Comparison of ENCODE assay signal across 8 cellular contexts in the genomic region with DNA sequence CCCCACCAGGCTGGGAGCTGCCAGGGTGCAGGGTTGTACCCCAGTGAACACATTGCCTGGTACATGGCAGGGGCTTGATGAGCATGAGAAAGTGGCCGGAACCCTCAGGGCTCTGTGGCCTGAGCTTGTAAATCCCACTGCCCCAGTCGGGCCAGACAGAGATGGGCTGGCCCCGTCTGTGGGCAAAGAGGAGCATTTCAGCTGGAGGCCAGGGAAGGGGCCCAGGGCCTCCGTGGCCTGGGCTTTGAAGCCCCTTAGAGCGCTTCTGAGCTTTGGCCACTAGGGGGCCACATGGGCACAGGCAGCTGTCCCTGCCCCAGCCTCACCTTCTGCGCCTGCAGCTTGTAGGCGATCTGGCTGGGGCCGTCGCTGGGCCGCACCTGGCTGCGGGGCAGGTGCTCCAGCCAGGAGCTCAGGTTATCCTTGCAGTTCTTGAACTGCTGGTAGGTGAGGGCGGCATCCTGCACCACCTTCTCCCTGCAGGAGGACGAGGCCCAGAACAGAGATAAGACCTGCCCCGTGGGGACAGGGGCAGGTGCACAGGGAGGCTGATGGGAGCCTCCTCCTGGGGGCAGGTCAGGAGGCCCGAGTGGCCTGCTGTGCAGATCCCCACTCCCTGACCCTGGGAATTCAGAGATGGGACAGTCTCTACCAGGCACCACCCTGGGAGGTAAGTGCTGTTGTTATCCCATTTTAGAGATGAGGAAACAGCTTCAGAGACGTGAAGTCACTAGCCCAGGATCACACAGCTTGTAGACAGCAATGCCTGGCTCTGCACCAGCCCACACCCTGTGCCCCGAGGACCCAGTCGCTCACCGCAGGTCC. TPM values are rescaled to one million over a fixed set of nuclear protein-coding genes. Genes with fewer than 3 reads are reported as not detected.
A peak's percentile ranks its signal among the peaks of the same experiment; 100 is the strongest.
DNase-seq lines count a peak whose midpoint lies in the region; ATAC-seq and TF ChIP-seq lines count a peak whose summit lies in the region.

No MANE protein-coding gene starts in this region.

- no peaks in the 10 kb centered on the region for H3K9me3 Mint-ChIP-seq in activated CD4-positive, alpha-beta T cell treated with anti-CD3 and anti-CD28 coated beads, Interleukin-2, amount 10 ng/mL, durations not matched to agents 7 days and 5 days

- CTCF ChIA-PET in activated CD4-positive, alpha-beta T cell treated with anti-CD3 and anti-CD28 coated beads, Interleukin-2, amount 10 ng/mL, durations not matched to agents 7 days and 5 days (lab: Charles Lee), result interaction anchor here (0.6 to 2.3 kb wide), 37 partner anchors 9 to 384 kb away, joined by 3 to 31 read pairs (median 4); a partner anchor contains a TSS

- H3K27ac Mint-ChIP-seq in activated CD4-positive, alpha-beta T cell treated with anti-CD3 and anti-CD28 coated beads, Interleukin-2, amount 10 ng/mL, durations not matched to agents 7 days and 5 days, result peak overlapping the region; percentile 62

- DNase-seq in COLO829 (ENCODE audit: low spot score), result peak; percentile 70
- DNase-seq in NCI-H510A treated with DMSO at 0.1 percent for 48 hours (lab: John Stamatoyannopoulos, UW), result peak; percentile 78
- DNase-seq in activated CD4-positive, alpha-beta T cell treated with anti-CD3 and anti-CD28 coated beads, Interleukin-2, amount 10 ng/mL, durations not matched to agents 7 days and 5 days, result peak; percentile 84
- DNase-seq in dermis blood vessel endothelial cell, result peak; percentile 86
- peak; percentile 72 for DNase-seq in lung (ENCODE audit: low spot score)
- DNase-seq in stimulated activated CD8-positive, alpha-beta memory T cell treated with anti-CD3 and anti-CD28 coated beads, Interleukin-12 subunit alpha, Interleukin-12 subunit beta, amount 100 ng/mL, for 4 hours (ENCODE audit: low read depth), result peak; percentile 58

- H3K36me3 ChIP-seq in lung (ENCODE audit: control insufficient read depth in 2 of 2, insufficient read depth in 2 of 2, low read length in 2 of 2), result peaks cover 0 to 16% of the 10 kb centered on the region in 2 donors

- H3K4me3 ChIP-seq in lung, result no peak overlapping the region

- H3K27ac ChIP-seq in lung (ENCODE audit: low read depth in 1 of 2, low read length in 1 of 2), result no peak overlapping the region

- no peaks in the 10 kb centered on the region for H3K27me3 ChIP-seq in lung (ENCODE audit: control insufficient read depth, insufficient read depth)

- no peak overlapping the region for H3K4me3 Mint-ChIP-seq in activated CD4-positive, alpha-beta T cell treated with anti-CD3 and anti-CD28 coated beads, Interleukin-2, amount 10 ng/mL, durations not matched to agents 7 days and 5 days

- H3K9me3 ChIP-seq in lung (ENCODE audit: control insufficient read depth in 2 of 2, insufficient read depth in 1 of 2, low read length in 1 of 2), result no peaks in the 10 kb centered on the region

- H3K4me1 ChIP-seq in lung (ENCODE audit: control insufficient read depth in 2 of 2, insufficient read depth in 2 of 2, low read length in 2 of 2), result peaks cover 0 to 2% of the 10 kb centered on the region in 2 donors

- WGBS in lung, 2 donors, result 31% methylated on average over 19 of the region's 19 CpGs

- H3K4me1 Mint-ChIP-seq in activated CD4-positive, alpha-beta T cell treated with anti-CD3 and anti-CD28 coated beads, Interleukin-2, amount 10 ng/mL, durations not matched to agents 7 days and 5 days, result peaks cover 5% of the 10 kb centered on the region

- H3K27me3 Mint-ChIP-seq in activated CD4-positive, alpha-beta T cell treated with anti-CD3 and anti-CD28 coated beads, Interleukin-2, amount 10 ng/mL, durations not matched to agents 7 days and 5 days, result no peaks in the 10 kb centered on the region

- ATAC-seq in HG02678 (IDR thresholded peaks at IDR 0.05; ENCODE audit: unreplicated experiment), result peak; percentile 54
- ATAC-seq in lung (ENCODE audit: insufficient read depth, low FRiP score), result peak; percentile 87
- no peak for ATAC-seq in HG03342 (IDR thresholded peaks at IDR 0.05; ENCODE audit: unreplicated experiment)

- TF ChIP-seq CTCF in lung (IDR thresholded peaks at IDR 0.05; ENCODE audit: control extremely low read depth, extremely low read depth), result peak; percentile 94

- POLR2A ChIA-PET in activated CD4-positive, alpha-beta T cell treated with anti-CD3 and anti-CD28 coated beads, Interleukin-2, amount 10 ng/mL, durations not matched to agents 7 days and 5 days (lab: Charles Lee), result interaction anchor here (0.9 kb wide), 1 partner anchor 21 kb away, joined by 3 read pairs; no protein-coding TSS in a partner anchor

- no peaks in the 10 kb centered on the region for H3K36me3 Mint-ChIP-seq in activated CD4-positive, alpha-beta T cell treated with anti-CD3 and anti-CD28 coated beads, Interleukin-2, amount 10 ng/mL, durations not matched to agents 7 days and 5 days (ENCODE audit: low read depth)

RNA-seq across cellular contexts. Expression of a gene that starts 12.8 kb away (rescaled TPM):
- total RNA-seq in activated CD4-positive, alpha-beta T cell treated with anti-CD3 and anti-CD28 coated beads, Interleukin-2, amount 10 ng/mL, durations not matched to agents 7 days and 5 days, result under 1 TPM; 0.02 to 0.05 TPM
- under 0.01 and 0.05 TPM in 2 replicates for total RNA-seq in dermis blood vessel endothelial cell
- 10 to 100 TPM; 34.1 to 38.4 TPM for total RNA-seq in lung
- polyA plus RNA-seq in lung, result 10 to 100 TPM; 10.9 to 36.0 TPM

RNA-seq across cellular contexts. Expression of a gene that starts 13.7 kb away (rescaled TPM):
- 1 to 10 TPM; 6.9 to 7.1 TPM for total RNA-seq in activated CD4-positive, alpha-beta T cell treated with anti-CD3 and anti-CD28 coated beads, Interleukin-2, amount 10 ng/mL, durations not matched to agents 7 days and 5 days
- total RNA-seq in dermis blood vessel endothelial cell (0.51 and 2.1 TPM in 2 replicates), lung (1 to 10 TPM; 7.8 TPM)
- 10 to 100 TPM in 1 of 2 donors, 1 to 10 TPM in 1; 7.3 to 15.7 TPM for polyA plus RNA-seq in lung

RNA-seq across cellular contexts. Expression of a gene that starts 35.3 kb away (rescaled TPM):
- total RNA-seq in activated CD4-positive, alpha-beta T cell treated with anti-CD3 and anti-CD28 coated beads, Interleukin-2, amount 10 ng/mL, durations not matched to agents 7 days and 5 days, result 10 to 100 TPM; 12.5 to 17.1 TPM
- total RNA-seq in dermis blood vessel endothelial cell, result 14.0 and 20.8 TPM in 2 replicates
- total RNA-seq in lung, result 10 to 100 TPM; 20.6 to 25.8 TPM
- 10 to 100 TPM; 32.1 to 33.5 TPM for polyA plus RNA-seq in lung

RNA-seq across cellular contexts. Expression of a gene that starts 35.3 kb away (rescaled TPM):
- 10 to 100 TPM; 27.8 to 34.7 TPM for total RNA-seq in activated CD4-positive, alpha-beta T cell treated with anti-CD3 and anti-CD28 coated beads, Interleukin-2, amount 10 ng/mL, durations not matched to agents 7 days and 5 days
- 68.4 and 79.8 TPM in 2 replicates for total RNA-seq in dermis blood vessel endothelial cell
- total RNA-seq in lung, result 10 to 100 TPM; 69.4 to 80.1 TPM
- 10 to 100 TPM; 19.9 to 22.4 TPM for polyA plus RNA-seq in lung

RNA-seq across cellular contexts. Expression of a gene that starts 58.0 kb away (rescaled TPM):
- total RNA-seq in activated CD4-positive, alpha-beta T cell treated with anti-CD3 and anti-CD28 coated beads, Interleukin-2, amount 10 ng/mL, durations not matched to agents 7 days and 5 days, result 10 to 100 TPM; 91.3 to 96.0 TPM
- 28.2 and 60.7 TPM in 2 replicates for total RNA-seq in dermis blood vessel endothelial cell
- 10 to 100 TPM; 63.9 to 68.9 TPM for total RNA-seq in lung
- polyA plus RNA-seq in lung, result 10 to 100 TPM; 30.8 to 50.0 TPM

Comparison
In these comparisons a context has a peak if more than half of its experiments do, and no peak if none do; other contexts are left out.
1. RNA of a gene that starts 12.8 kb away (total RNA-seq): 34.1 to 38.4 TPM in lung; 0.02 to 0.05 TPM in activated CD4-positive, alpha-beta T cell treated with anti-CD3 and anti-CD28 coated beads, Interleukin-2, amount 10 ng/mL, durations not matched to agents 7 days and 5 days and under 0.01 to 0.05 TPM in dermis blood vessel endothelial cell; every median in the first group is over 10 times any median in the second.
2. Peak in every context shown above with its lines, with median percentiles within 50 percentile points of each other: DNase-seq.